1 cellular context compared by ENCODE assay signal in genomic region chr9:859251-859650, GRCh38.
TF ChIP-seq lines count a peak whose summit lies in the region.

No MANE protein-coding gene starts in this region.

TF ChIP-seq in GM12878, 131 proteins besides CTCF, POLR2A, EP300 and RAD21 (continued from another document and continues in another):
- TF ChIP-seq CREB1 (IDR thresholded peaks at IDR 0.05; ENCODE audit: low read depth) (no peak), SP1 (IDR thresholded peaks at IDR 0.05; ENCODE audit: low read depth, low read length) (no peak), IRF3 (IDR thresholded peaks at IDR 0.05) (no peak), CEBPB (IDR thresholded peaks at IDR 0.05; ENCODE audit: borderline replicate concordance in 1 of 2, low read depth in 2 of 2, low read length in 2 of 2) (no peak), ZNF217 (IDR thresholded peaks at IDR 0.05) (no peak), RELB (IDR thresholded peaks at IDR 0.05; ENCODE audit: low read depth) (peak; percentile 77), SREBF2 (IDR thresholded peaks at IDR 0.05; ENCODE audit: low read length) (no peak), SMAD1 (IDR thresholded peaks at IDR 0.05; ENCODE audit: low read depth, partially characterized antibody) (peak; percentile 21), HDGF (IDR thresholded peaks at IDR 0.05) (no peak), ATF2 (IDR thresholded peaks at IDR 0.05; ENCODE audit: low read length) (peak; percentile 51; the same call in 1 of the 2 replicates), SPI1 (IDR thresholded peaks at IDR 0.05; ENCODE audit: borderline replicate concordance, insufficient read depth, low read depth, low read length) (peak; percentile 58; the same call in 1 of the 2 replicates), TCF3 (IDR thresholded peaks at IDR 0.05; ENCODE audit: borderline replicate concordance, insufficient read depth, low read depth, low read length) (no peak), BCL3 (IDR thresholded peaks at IDR 0.05; ENCODE audit: borderline replicate concordance, insufficient read depth, low read depth, low read length, poor library complexity, severe bottlenecking) (no peak), MXI1 (IDR thresholded peaks at IDR 0.05; ENCODE audit: low read depth, low read length) (no peak), SIX5 (IDR thresholded peaks at IDR 0.05; ENCODE audit: low read depth, low read length, severe bottlenecking) (no peak), MAX (IDR thresholded peaks at IDR 0.05; ENCODE audit: low read depth, low read length) (no peak), BHLHE40 (IDR thresholded peaks at IDR 0.05; ENCODE audit: borderline replicate concordance in 1 of 2, low read depth in 2 of 2, low read length in 1 of 2) (peak; percentile 88 to 91), GABPA (IDR thresholded peaks at IDR 0.05; ENCODE audit: low read depth) (no peak), POLR2AphosphoS5 (IDR thresholded peaks at IDR 0.05; ENCODE audit: low read length) (peak; percentile 32; the same call in 1 of the 2 replicates), E4F1 (IDR thresholded peaks at IDR 0.05; ENCODE audit: borderline replicate concordance, partially characterized antibody) (no peak), CREM (IDR thresholded peaks at IDR 0.05; ENCODE audit: low read depth) (no peak), RBBP5 (conservative IDR thresholded peaks at IDR 0.05) (no peak), ZBTB11 (CRISPR knock-in tag; IDR thresholded peaks at IDR 0.05) (no peak), RELA (IDR thresholded peaks at IDR 0.05; ENCODE audit: borderline replicate concordance, partially characterized antibody) (no peak), PBX3 (IDR thresholded peaks at IDR 0.05; ENCODE audit: insufficient replicate concordance, low read depth, low read length) (no peak), ZZZ3 (IDR thresholded peaks at IDR 0.05; ENCODE audit: control insufficient read depth, insufficient read length, low read depth) (no peak), POLR2AphosphoS2 (IDR thresholded peaks at IDR 0.05; ENCODE audit: low read depth, low read length) (no peak), MEF2B (IDR thresholded peaks at IDR 0.05; ENCODE audit: partially characterized antibody, poor library complexity, severe bottlenecking) (peak; percentile 99), KDM1A (IDR thresholded peaks at IDR 0.05; ENCODE audit: borderline replicate concordance) (no peak), HSF1 (IDR thresholded peaks at IDR 0.05; ENCODE audit: low read depth, low read length) (no peak), SMARCA5 (IDR thresholded peaks at IDR 0.05) (no peak), MTA3 (IDR thresholded peaks at IDR 0.05; ENCODE audit: borderline replicate concordance, low read length) (no peak), NBN (IDR thresholded peaks at IDR 0.05) (0 out of 2 replicates have a peak, but pooled peaks have one; percentile 19), RUNX3 (IDR thresholded peaks at IDR 0.05; ENCODE audit: low read length) (peak; percentile 88), NFIC (IDR thresholded peaks at IDR 0.05; ENCODE audit: low read depth, low read length) (no peak), GATAD2B (conservative IDR thresholded peaks at IDR 0.05; ENCODE audit: low read depth) (peak; percentile 77), BMI1 (IDR thresholded peaks at IDR 0.05; ENCODE audit: borderline replicate concordance) (no peak), ZBTB40 (IDR thresholded peaks at IDR 0.05; ENCODE audit: borderline replicate concordance) (no peak), TCF7 (IDR thresholded peaks at IDR 0.05; ENCODE audit: borderline replicate concordance) (no peak), MYB (IDR thresholded peaks at IDR 0.05; ENCODE audit: borderline replicate concordance, low read depth, low read length) (no peak), HDAC2 (IDR thresholded peaks at IDR 0.05) (no peak), KLF5 (IDR thresholded peaks at IDR 0.05; ENCODE audit: partially characterized antibody) (no peak), EGR1 (IDR thresholded peaks at IDR 0.05; ENCODE audit: borderline replicate concordance in 1 of 2, low read depth in 2 of 2, low read length in 2 of 2) (no peak)
